8 cellular contexts compared by ENCODE assay signal in the genomic region with DNA sequence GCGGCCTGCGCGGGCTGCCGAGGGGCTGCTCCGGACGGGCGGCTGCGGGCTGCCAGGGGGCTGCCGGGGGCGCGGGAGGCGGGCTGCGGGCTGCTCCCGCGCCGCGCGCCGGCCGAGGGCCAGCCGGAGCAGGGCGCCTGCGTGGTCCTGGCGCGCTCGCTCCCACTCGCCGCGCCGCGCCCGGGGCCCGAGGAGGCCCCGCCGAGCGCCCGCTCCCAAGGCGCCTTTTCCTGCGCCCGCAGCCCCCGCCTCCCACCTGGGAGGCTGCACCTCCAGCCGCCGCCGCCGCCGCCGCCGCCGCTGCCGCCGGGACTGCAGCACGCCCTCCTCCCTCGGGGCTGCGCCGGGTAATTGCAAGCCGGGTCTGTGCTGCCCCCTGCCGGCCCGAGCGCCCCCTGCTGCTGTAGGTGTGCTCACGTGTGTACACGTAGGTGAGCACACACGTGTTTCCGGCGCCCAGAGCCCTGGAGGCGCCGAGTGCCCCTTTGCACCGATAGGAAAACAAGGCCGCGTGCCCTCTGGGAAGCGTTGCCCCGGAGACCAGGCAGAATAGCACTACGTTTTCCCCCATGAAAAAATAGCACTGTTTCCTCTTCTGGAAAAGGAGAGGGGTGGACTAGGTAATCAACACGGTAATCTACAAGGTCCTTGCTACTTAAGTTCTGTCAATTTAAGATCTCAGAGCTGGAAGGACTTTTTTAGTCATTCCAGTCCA. TPM values are rescaled to one million over a fixed set of nuclear protein-coding genes. Genes with fewer than 3 reads are reported as not detected.
DNase-seq lines count a peak whose midpoint lies in the region; ATAC-seq, FAIRE-seq and TF ChIP-seq lines count a peak whose summit lies in the region.

EPB41L4B (minus strand) TSS at position 326 of the 715 bp plus-strand sequence. CDS start 613 bp downstream, outside the sequence.

- H3K9me3 Mint-ChIP-seq in CD4-positive, CD25-positive, alpha-beta regulatory T cell, result peaks cover 0 to 5% (median 0%) of the 10 kb centered on the region in 7 donors

- H3K36me3 ChIP-seq in CD4-positive, CD25-positive, alpha-beta regulatory T cell (ENCODE audit: control insufficient read depth, insufficient read depth, low read length), result no peaks in the 10 kb centered on the region
- H3K36me3 ChIP-seq in H1 (ENCODE audit: control insufficient read depth in 2 of 4, insufficient read depth in 4 of 4, low read length in 3 of 4), result no peaks in the 10 kb centered on the region
- no peaks in the 10 kb centered on the region for H3K36me3 ChIP-seq in mesendoderm (ENCODE audit: control insufficient read depth, insufficient read depth, low read length)

- peak; percentile 86 to 93 for TF ChIP-seq RAD21 in H1 (IDR thresholded peaks at IDR 0.05 in 1 of 2, conservative IDR thresholded peaks at IDR 0.05 in 1 of 2; ENCODE audit: low read depth in 2 of 2, low read length in 2 of 2)

- H3K23ac ChIP-seq in H1 (ENCODE audit: insufficient read length) (no peak within 1 kb of the TSS), mesendoderm (ENCODE audit: low read length) (no peak within 1 kb of the TSS)

- H2BK5ac ChIP-seq in H1 (ENCODE audit: low read depth, low read length) (0 out of 2 replicates have a peak within 1 kb of the TSS, but pooled peaks have one; percentile 8), mesendoderm (ENCODE audit: low read length) (no peak within 1 kb of the TSS)

- H3K27ac ChIP-seq in CD4-positive, CD25-positive, alpha-beta regulatory T cell (ENCODE audit: insufficient read depth, low read length, poor library complexity, severe bottlenecking), result no peak within 1 kb of the TSS
- H3K27ac ChIP-seq in H1 (ENCODE audit: low read depth, low read length) (no peak within 1 kb of the TSS), mesendoderm (ENCODE audit: low read depth, low read length) (no peak within 1 kb of the TSS)

- H3K36me3 Mint-ChIP-seq in CD4-positive, CD25-positive, alpha-beta regulatory T cell, result no peaks in the 10 kb centered on the region

- H2BK12ac ChIP-seq in H1 (ENCODE audit: low read depth, low read length), result peak within 1 kb of the TSS; percentile 64; the same call in 1 of the 2 replicates

- H3K4me2 ChIP-seq in H1 (ENCODE audit: insufficient read depth in 1 of 2, low read depth in 2 of 2, low read length in 2 of 2) (peak within 1 kb of the TSS; percentile 73 to 80), mesendoderm (ENCODE audit: low read length) (peak within 1 kb of the TSS; percentile 47)

- no peak for TF ChIP-seq POLR2A in H1 (IDR thresholded peaks at IDR 0.05; ENCODE audit: control extremely low read depth in 1 of 2, low read depth in 2 of 2, low read length in 2 of 2)

- no peak within 1 kb of the TSS for H3K56ac ChIP-seq in H1 (replicated peaks; ENCODE audit: insufficient read length, low read depth, low read length)
- peak within 1 kb of the TSS; percentile 86 for H3K56ac ChIP-seq in mesendoderm (ENCODE audit: low read length)

- 10% methylated on average over 26 of the region's 73 CpGs; no CpG with 5 or more reads in 1 of the 2 experiments for WGBS in H1 (ENCODE audit: extremely low coverage in 1 of 2, insufficient coverage in 1 of 2, insufficient read length in 1 of 2, insufficient replicate concordance in 2 of 2, low coverage in 1 of 2, low lambda C conversion rate in 2 of 2, missing lambda C conversion rate in 1 of 2), 2 experiments
- WGBS in mesendoderm (ENCODE audit: extremely low coverage, insufficient coverage, low lambda C conversion rate), result no CpG with 5 or more reads among the region's 73 CpGs

- CTCF ChIA-PET in H1 (lab: Charles Lee; ENCODE audit: partially characterized antibody), result interaction anchor here (0.7 to 1.8 kb wide), 16 partner anchors 8 to 251 kb away, joined by 3 to 10 read pairs (median 4); no protein-coding TSS in a partner anchor

- TF ChIP-seq CTCF in H1 (IDR thresholded peaks at IDR 0.05; ENCODE audit: control extremely low read depth in 1 of 3, insufficient read depth in 1 of 3, low read depth in 1 of 3, low read length in 3 of 3), result peak; percentile 87 to 98 (median 91)

- H3K9me3 ChIP-seq in CD4-positive, CD25-positive, alpha-beta regulatory T cell (ENCODE audit: control insufficient read depth in 2 of 2, low read length in 2 of 2), result no peaks in the 10 kb centered on the region
- H3K9me3 ChIP-seq in H1 (ENCODE audit: insufficient read depth in 2 of 2, low read depth in 1 of 2, low read length in 1 of 2), result no peaks in the 10 kb centered on the region

- no peak within 1 kb of the TSS for H2BK120ac ChIP-seq in H1 (replicated peaks; ENCODE audit: low read depth, low read length)
- no peak within 1 kb of the TSS for H2BK120ac ChIP-seq in mesendoderm (ENCODE audit: low read depth, low read length)

- POLR2A ChIA-PET in H1 (lab: Charles Lee; ENCODE audit: partially characterized antibody), result interaction anchor here (1.4 kb wide), 1 partner anchor 8 kb away, joined by 3 read pairs; no protein-coding TSS in a partner anchor

- H3K79me1 ChIP-seq in H1 (ENCODE audit: low read depth, low read length) (peaks cover 11% of the 10 kb centered on the region), mesendoderm (ENCODE audit: low read length) (no peaks in the 10 kb centered on the region)

- H3K23me2 ChIP-seq in H1 (ENCODE audit: low read depth, low read length), result peaks cover 6% of the 10 kb centered on the region

- H3K9ac ChIP-seq in H1 (replicated peaks in 1 of 4; ENCODE audit: extremely low read depth in 1 of 4, low read depth in 3 of 4, low read length in 3 of 4) (peak within 1 kb of the TSS in 3 of 4 experiments; percentile 48 to 89 (median 58); a peak in 5 of 7 replicates), mesendoderm (ENCODE audit: low read length) (peak within 1 kb of the TSS; percentile 64)

- peak within 1 kb of the TSS; percentile 80 to 87 (median 85) for H3K4me3 Mint-ChIP-seq in CD4-positive, CD25-positive, alpha-beta regulatory T cell

- peaks cover 12% of the 10 kb centered on the region for H3K27me3 ChIP-seq in CD4-positive, CD25-positive, alpha-beta regulatory T cell (ENCODE audit: control insufficient read depth, insufficient read depth, low read length)
- H3K27me3 ChIP-seq in H1 (replicated peaks in 1 of 4; ENCODE audit: control insufficient read depth in 3 of 4, extremely low read depth in 1 of 4, insufficient read depth in 3 of 4, low read length in 3 of 4) (peaks cover 0 to 8% (median 0%) of the 10 kb centered on the region in 4 experiments; a peak in 2 of 7 replicates), mesendoderm (ENCODE audit: insufficient read depth, low read length, poor library complexity) (no peaks in the 10 kb centered on the region)

- peaks cover 69% of the 10 kb centered on the region for H3K27me3 Mint-ChIP-seq in CD4-positive, CD25-positive, alpha-beta regulatory T cell

- H2AFZ ChIP-seq in H1 (ENCODE audit: low read length), result peak within 1 kb of the TSS; percentile 89; the same call in 1 of the 2 replicates

- H4K8ac ChIP-seq in H1 (ENCODE audit: extremely low read depth, insufficient read depth, low read length) (peak within 1 kb of the TSS; percentile 82; the same call in 1 of the 2 replicates), mesendoderm (ENCODE audit: low read depth, low read length) (no peak within 1 kb of the TSS)

- TF ChIP-seq EP300 in H1 (IDR thresholded peaks at IDR 0.05; ENCODE audit: borderline replicate concordance in 1 of 2, low read depth in 2 of 2, low read length in 2 of 2), result peak in 1 of 2 experiments; percentile 90; a peak in 2 of 3 replicates

- peak within 1 kb of the TSS; percentile 84; the same call in 1 of the 2 replicates for H3K18ac ChIP-seq in H1 (ENCODE audit: extremely low read depth, low read length)
- H3K18ac ChIP-seq in mesendoderm (ENCODE audit: low read length), result peak within 1 kb of the TSS; percentile 39

- DNase-seq in CD4-positive, CD25-positive, alpha-beta regulatory T cell, result peak; percentile 73 to 91 (median 83)
- DNase-seq in NCI-H82 treated with DMSO at 0.1 percent for 48 hours (lab: John Stamatoyannopoulos, UW; ENCODE audit: unreplicated experiment) (peak; percentile 47), H1 (ENCODE audit: low read depth in 1 of 2, low spot score in 2 of 2) (peak; percentile 89 to 97), mesendoderm (peak; percentile 96)
- DNase-seq in activated CD8-positive, alpha-beta memory T cell treated with anti-CD3 and anti-CD28 coated beads for 4 hours (ENCODE audit: low read depth in 2 of 2), result peak; percentile 52 to 70
- DNase-seq in stimulated activated CD8-positive, alpha-beta memory T cell treated with anti-CD3 and anti-CD28 coated beads, Interleukin-12 subunit alpha, Interleukin-12 subunit beta, amount 100 ng/mL, for 4 hours (ENCODE audit: low read depth), result peak; percentile 59

- H3K4me1 ChIP-seq in CD4-positive, CD25-positive, alpha-beta regulatory T cell (ENCODE audit: control insufficient read depth, insufficient read depth, low read length, poor library complexity, severe bottlenecking), result peaks cover 6% of the 10 kb centered on the region
- H3K4me1 ChIP-seq in H1 (replicated peaks in 1 of 4; ENCODE audit: control insufficient read depth in 3 of 4, insufficient read depth in 4 of 4, low read length in 3 of 4), result peaks cover 13 to 19% (median 14%) of the 10 kb centered on the region in 4 experiments
- H3K4me1 ChIP-seq in mesendoderm (ENCODE audit: control insufficient read depth, low read depth, low read length), result no peaks in the 10 kb centered on the region

- no peak within 1 kb of the TSS for H3K14ac ChIP-seq in H1 (ENCODE audit: insufficient read length)

- H3K79me2 ChIP-seq in H1 (ENCODE audit: control insufficient read depth in 1 of 2, insufficient read depth in 2 of 2, low read length in 2 of 2), result peaks cover 9 to 26% of the 10 kb centered on the region in 2 experiments
- H3K79me2 ChIP-seq in mesendoderm (ENCODE audit: control insufficient read depth, insufficient read depth, low read length), result peaks cover 20% of the 10 kb centered on the region

- H2BK15ac ChIP-seq in H1 (ENCODE audit: low read length) (peak within 1 kb of the TSS; percentile 92; the same call in 1 of the 2 replicates), mesendoderm (replicated peaks; ENCODE audit: low read depth) (no peak within 1 kb of the TSS)

- peaks cover 0 to 13% (median 4%) of the 10 kb centered on the region in 4 donors for H3K4me1 Mint-ChIP-seq in CD4-positive, CD25-positive, alpha-beta regulatory T cell

- H3K4me3 ChIP-seq in CD4-positive, CD25-positive, alpha-beta regulatory T cell (ENCODE audit: low read depth, low read length), result no peak within 1 kb of the TSS
- peak within 1 kb of the TSS; percentile 78 to 87 (median 81) for H3K4me3 ChIP-seq in H1 (ENCODE audit: extremely low read depth in 1 of 4, insufficient read depth in 2 of 4, low read depth in 3 of 4, low read length in 4 of 4)
- peak within 1 kb of the TSS; percentile 58 for H3K4me3 ChIP-seq in mesendoderm (ENCODE audit: low read length)

- peak; percentile 95 to 97 for ATAC-seq in CD4-positive, CD25-positive, alpha-beta regulatory T cell (ENCODE audit: low read depth in 2 of 2)
- ATAC-seq in GM19452 (IDR thresholded peaks at IDR 0.05; ENCODE audit: unreplicated experiment), result peak; percentile 99
- peak; percentile 94 for ATAC-seq in HG03565 (IDR thresholded peaks at IDR 0.05; ENCODE audit: unreplicated experiment)

- no peaks in the 10 kb centered on the region for H4K20me1 ChIP-seq in H1 (replicated peaks in 1 of 2; ENCODE audit: control insufficient read depth in 1 of 2, insufficient read depth in 2 of 2, low read length in 2 of 2)

- H4K5ac ChIP-seq in H1 (ENCODE audit: insufficient read length, low read depth, low read length) (no peak within 1 kb of the TSS), mesendoderm (ENCODE audit: low read length) (no peak within 1 kb of the TSS)

- peak within 1 kb of the TSS; percentile 52 to 68 (median 53) for H3K27ac Mint-ChIP-seq in CD4-positive, CD25-positive, alpha-beta regulatory T cell

- H2BK20ac ChIP-seq in H1 (ENCODE audit: low read length), result 0 out of 2 replicates have a peak within 1 kb of the TSS, but pooled peaks have one; percentile 2

- H2AK5ac ChIP-seq in H1 (ENCODE audit: low read depth, low read length) (no peak within 1 kb of the TSS), mesendoderm (ENCODE audit: low read length) (no peak within 1 kb of the TSS)

- H4K91ac ChIP-seq in H1 (replicated peaks; ENCODE audit: insufficient read length, low read length), result peak within 1 kb of the TSS; percentile 64

- H3K4ac ChIP-seq in H1 (replicated peaks; ENCODE audit: insufficient read length, low read depth, low read length), result no peak within 1 kb of the TSS
- H3K4ac ChIP-seq in mesendoderm (ENCODE audit: low read depth, low read length), result no peak within 1 kb of the TSS

- FAIRE-seq in H1 (lab: Jason Lieb, UNC), result peak; percentile 87

RNA-seq across cellular contexts. Expression of gene EPB41L4B, which starts in this region (rescaled TPM):
- not detected for total RNA-seq in CD4-positive, CD25-positive, alpha-beta regulatory T cell
- polyA plus RNA-seq in CD4-positive, CD25-positive, alpha-beta regulatory T cell, result not detected
- 23.7 and 25.0 TPM in 2 replicates for total RNA-seq in H1 (2021; fragmentation: NEBNext Ultra II Directional; extraction: Animal tissue kit (Norgen Biotek cat#: 25700))
- 7.7 and 11.9 TPM in 2 replicates for polyA plus RNA-seq in H1 (2011; rRNA removed)
- polyA plus RNA-seq in H1 (2011; cell fraction: cytosol; rRNA removed), result 15.5 TPM
- polyA plus RNA-seq in H1 (2011; cell fraction: nucleus; rRNA removed), result 10.2 TPM
- 12.9 to 21.5 TPM (median 14.9 TPM) in 4 replicates for polyA plus RNA-seq in H1 (2012, experiment 1 of 2)
- 3.3 TPM for polyA plus RNA-seq in H1 (2012, experiment 2 of 2)
- polyA plus RNA-seq in H1 (2013, experiment 1 of 2), result 15.4 TPM
- polyA plus RNA-seq in H1 (2013, experiment 2 of 2), result 15.1 TPM
- 21.2 and 23.6 TPM in 2 replicates for polyA minus RNA-seq in H1 (2011; rRNA and poly(A)+ RNA removed)
- polyA minus RNA-seq in H1 (2011; cell fraction: cytosol; rRNA and poly(A)+ RNA removed), result 14.4 TPM
- polyA minus RNA-seq in H1 (2011; cell fraction: nucleus; rRNA and poly(A)+ RNA removed), result 18.4 TPM
- 13.5 TPM for polyA plus RNA-seq in mesendoderm (2013, experiment 1 of 2)
- 14.1 TPM for polyA plus RNA-seq in mesendoderm (2013, experiment 2 of 2)

Comparison
In these comparisons a context has a peak if more than half of its experiments do, and no peak if none do; other contexts are left out.
1. RNA of gene EPB41L4B (total RNA-seq): 23.7 to 25.0 TPM in H1; not detected in CD4-positive, CD25-positive, alpha-beta regulatory T cell (single experiment); every median in the first group is over 10 times any median in the second.
2. RNA of gene EPB41L4B (polyA plus RNA-seq): 3.3 to 21.5 TPM in H1; not detected in CD4-positive, CD25-positive, alpha-beta regulatory T cell; every median in the first group is over 4 times any median in the second.
3. Peak in DNase-seq and ATAC-seq in CD4-positive, CD25-positive, alpha-beta regulatory T cell; RNA of the gene not detected or under 1 TPM.
4. Peak in every context shown above with its lines, with median percentiles within 50 percentile points of each other: ATAC-seq and DNase-seq.